In the genomic region with DNA sequence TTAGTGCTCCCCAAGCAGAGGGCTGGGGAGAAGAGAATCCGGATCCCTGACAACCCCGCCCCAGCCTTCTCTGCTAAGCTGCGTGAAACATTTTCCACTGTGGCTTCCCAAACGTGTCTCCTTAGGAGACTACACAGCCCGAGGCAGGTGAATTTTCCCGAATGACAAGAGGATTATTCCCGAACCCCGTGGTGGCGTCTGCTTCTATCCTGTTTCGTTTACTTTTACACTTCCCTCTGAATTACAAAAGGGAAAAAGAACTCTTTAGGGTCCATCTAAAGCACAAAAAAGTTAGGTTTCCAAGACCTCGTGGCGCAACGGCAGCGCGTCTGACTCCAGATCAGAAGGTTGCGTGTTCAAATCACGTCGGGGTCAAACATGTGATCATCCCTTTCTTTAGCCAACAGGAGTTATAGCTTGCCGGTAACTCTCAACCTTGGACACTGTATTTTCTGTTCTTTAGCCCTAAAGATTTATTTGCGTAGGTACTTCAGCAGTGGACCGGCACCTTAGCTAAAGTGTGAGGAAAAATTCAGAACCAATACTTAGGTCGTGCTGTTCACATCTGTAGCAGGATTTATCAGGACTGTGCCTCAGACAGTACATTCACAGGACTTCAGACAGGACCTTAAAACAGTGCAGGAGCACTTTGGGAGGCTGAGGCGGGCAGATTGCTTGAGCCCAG, we compare ENCODE assay signal across 1 cellular context.
TF ChIP-seq lines count a peak whose summit lies in the region.

No MANE protein-coding gene starts in this region.

TF ChIP-seq in GM23338, 12 proteins besides CTCF, POLR2A, EP300 and RAD21 (continued from another document):
- TF ChIP-seq, protein P1, sequence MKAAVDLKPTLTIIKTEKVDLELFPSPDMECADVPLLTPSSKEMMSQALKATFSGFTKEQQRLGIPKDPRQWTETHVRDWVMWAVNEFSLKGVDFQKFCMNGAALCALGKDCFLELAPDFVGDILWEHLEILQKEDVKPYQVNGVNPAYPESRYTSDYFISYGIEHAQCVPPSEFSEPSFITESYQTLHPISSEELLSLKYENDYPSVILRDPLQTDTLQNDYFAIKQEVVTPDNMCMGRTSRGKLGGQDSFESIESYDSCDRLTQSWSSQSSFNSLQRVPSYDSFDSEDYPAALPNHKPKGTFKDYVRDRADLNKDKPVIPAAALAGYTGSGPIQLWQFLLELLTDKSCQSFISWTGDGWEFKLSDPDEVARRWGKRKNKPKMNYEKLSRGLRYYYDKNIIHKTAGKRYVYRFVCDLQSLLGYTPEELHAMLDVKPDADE (IDR thresholded peaks at IDR 0.05), result 0 out of 2 replicates have a peak, but pooled peaks have one; percentile 16
- TF ChIP-seq POLR2AphosphoS5 (IDR thresholded peaks at IDR 0.05; ENCODE audit: low read depth), result no peak
TF ChIP-seq in GM23338: peak in this region for 1.
